ENCODE assay signal across 1 cellular context in the genomic region with DNA sequence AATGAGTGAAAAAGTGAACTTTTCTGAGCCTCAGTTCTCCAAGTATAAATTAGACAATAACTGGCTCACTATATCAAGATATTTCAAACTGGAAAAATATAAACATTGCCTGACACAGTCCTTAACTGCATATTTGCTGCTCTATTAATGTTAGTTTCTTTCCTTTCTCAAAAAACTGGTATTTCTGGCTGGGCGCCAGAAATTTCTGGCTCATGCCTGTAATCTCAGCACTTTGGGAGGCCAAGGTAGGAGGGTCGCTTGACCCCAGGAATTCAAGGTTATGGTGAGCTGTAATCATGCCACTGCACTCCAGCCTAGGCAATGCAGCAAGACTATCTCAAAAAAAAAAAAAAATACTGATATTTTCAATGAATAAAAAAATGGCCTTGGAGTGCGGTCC.
TF ChIP-seq lines count a peak whose summit lies in the region.

No MANE protein-coding gene starts in this region.

TF ChIP-seq in SK-N-SH treated with all-trans-retinoic acid at 6 μM for 48 hours, 23 proteins besides CTCF, POLR2A, EP300 and RAD21 (continued from another document):
- TF ChIP-seq CREB5 (CRISPR knock-in tag; IDR thresholded peaks at IDR 0.05; ENCODE audit: low read depth), result no peak
- TF ChIP-seq ISL1 (CRISPR knock-in tag; IDR thresholded peaks at IDR 0.05), result no peak
- no peak for TF ChIP-seq SNAI2 (CRISPR knock-in tag; IDR thresholded peaks at IDR 0.05)
- TF ChIP-seq PPARA (CRISPR knock-in tag; IDR thresholded peaks at IDR 0.05; ENCODE audit: borderline replicate concordance), result no peak
- no peak for TF ChIP-seq ZFP30 (CRISPR knock-in tag; IDR thresholded peaks at IDR 0.05)
